ENCODE assay signal across 8 cellular contexts in genomic region chr7:4641667-4642467, GRCh38. TPM values are rescaled to one million over a fixed set of nuclear protein-coding genes. Genes with fewer than 3 reads are reported as not detected.
DNase-seq lines count a peak whose midpoint lies in the region; TF ChIP-seq lines count a peak whose summit lies in the region.

No MANE protein-coding gene starts in this region.

- peaks cover 2% of the 10 kb centered on the region for H3K9me3 Mint-ChIP-seq in glutamatergic neuron (ENCODE audit: unreplicated experiment)

- peak overlapping the region; percentile 99 for H2AFZ ChIP-seq in parathyroid adenoma

- no peaks in the 10 kb centered on the region for H3K27me3 ChIP-seq in GM06990 (replicated peaks; ENCODE audit: control insufficient read depth, insufficient read depth, low read length)
- H3K27me3 ChIP-seq in MG63 = no peaks in the 10 kb centered on the region
- no peaks in the 10 kb centered on the region for H3K27me3 ChIP-seq in parathyroid adenoma (ENCODE audit: control insufficient read depth, insufficient read depth, low read length)
- H3K27me3 ChIP-seq in tibial nerve = no peaks in the 10 kb centered on the region

- H3K4me3 Mint-ChIP-seq in glutamatergic neuron (ENCODE audit: unreplicated experiment) = peak overlapping the region; percentile 83

- no peaks in the 10 kb centered on the region for H3K9me3 ChIP-seq in MG63
- no peaks in the 10 kb centered on the region for H3K9me3 ChIP-seq in parathyroid adenoma (ENCODE audit: control insufficient read depth, low read length)
- H3K9me3 ChIP-seq in tibial nerve = no peaks in the 10 kb centered on the region

- H3K4me2 ChIP-seq in parathyroid adenoma (ENCODE audit: low read length) = peak overlapping the region; percentile 90

- TF ChIP-seq POLR2A in tibial nerve (IDR thresholded peaks at IDR 0.05) = peak; percentile 71 to 80

- H3K9ac ChIP-seq in parathyroid adenoma = no peak overlapping the region

- H3K4me3 ChIP-seq in GM06990 (replicated peaks; ENCODE audit: low read depth, low read length) = peak overlapping the region; percentile 85
- H3K4me3 ChIP-seq in MG63 = peak overlapping the region; percentile 72
- H3K4me3 ChIP-seq in parathyroid adenoma (ENCODE audit: low read depth, low read length) = peak overlapping the region; percentile 82
- peak overlapping the region; percentile 57 to 83 (median 68) for H3K4me3 ChIP-seq in tibial nerve

- no peaks in the 10 kb centered on the region for H3K4me1 ChIP-seq in parathyroid adenoma
- peaks cover 0 to 16% (median 2%) of the 10 kb centered on the region in 4 donors for H3K4me1 ChIP-seq in tibial nerve

- no peaks in the 10 kb centered on the region for H3K27me3 Mint-ChIP-seq in glutamatergic neuron (ENCODE audit: unreplicated experiment)

- in situ Hi-C loops in SK-MEL-5 (cut with HindIII; ENCODE audit: low pct_unique_long_range_greater_than_20kb, low sequenced_read_pairs) = no loop called here

- H3K27ac Mint-ChIP-seq in glutamatergic neuron (ENCODE audit: unreplicated experiment) = peak overlapping the region; percentile 82

- H3K36me3 Mint-ChIP-seq in glutamatergic neuron (ENCODE audit: unreplicated experiment) = peaks cover 3% of the 10 kb centered on the region

- H3K27ac ChIP-seq in parathyroid adenoma (peak overlapping the region; percentile 75), tibial nerve (peak overlapping the region; percentile 83 to 95 (median 90))

- H3K36me3 ChIP-seq in GM06990 (ENCODE audit: control insufficient read depth, insufficient read depth, low read length) (no peaks in the 10 kb centered on the region), MG63 (no peaks in the 10 kb centered on the region; the same call in 1 of the 2 replicates), parathyroid adenoma (ENCODE audit: control insufficient read depth, insufficient read depth, low read length) (no peaks in the 10 kb centered on the region), tibial nerve (no peaks in the 10 kb centered on the region)

- TF ChIP-seq EP300 in tibial nerve (IDR thresholded peaks at IDR 0.05) = peak in 1 of 2 donors; percentile 84

- TF ChIP-seq CTCF in GM06990 (IDR thresholded peaks at IDR 0.05; ENCODE audit: insufficient read depth, low read length, poor library complexity, severe bottlenecking) = no peak
- no peak for TF ChIP-seq CTCF in glutamatergic neuron (IDR thresholded peaks at IDR 0.05; ENCODE audit: partially characterized antibody, unreplicated experiment)
- peak; percentile 44 for TF ChIP-seq CTCF in parathyroid adenoma (IDR thresholded peaks at IDR 0.05)
- peak; percentile 54 to 94 (median 80) for TF ChIP-seq CTCF in tibial nerve (IDR thresholded peaks at IDR 0.05)

- H3K79me2 ChIP-seq in parathyroid adenoma = no peaks in the 10 kb centered on the region

- peak; percentile 98 for DNase-seq in GM06990 (ENCODE audit: extremely low read depth, insufficient read length)
- DNase-seq in HCEC 1CT = peak; percentile 86
- peak; percentile 87 for DNase-seq in MG63
- DNase-seq in SK-MEL-5 (ENCODE audit: low read depth, low spot score) = peak; percentile 95
- peak; percentile 97 for DNase-seq in activated naive CD4-positive, alpha-beta T cell treated with anti-CD3 and anti-CD28 coated beads, Interleukin-2, amount 50 U/mL, for 16 hours
- peak; percentile 94 for DNase-seq in glutamatergic neuron
- peak; percentile 91 to 94 for DNase-seq in tibial nerve (ENCODE audit: low spot score in 2 of 2)

- WGBS in tibial nerve, 2 donors = 1% methylated on average over 29 to 56 of the region's 103 CpGs

- peaks cover 2% of the 10 kb centered on the region for H3K4me1 Mint-ChIP-seq in glutamatergic neuron (ENCODE audit: low read depth, unreplicated experiment)

RNA-seq across cellular contexts. Expression of gene FOXK1, which starts 40.2 kb away (rescaled TPM):
- total RNA-seq in MG63 (2014; rRNA removed; shearing (Covaris generic); ENCODE audit: low replicate concordance) = 21.8 and 23.9 TPM in 2 replicates
- 14.5 and 16.3 TPM in 2 replicates for total RNA-seq in SK-MEL-5 (2014; rRNA removed; shearing (Covaris generic))
- 24.9 and 30.0 TPM in 2 replicates for polyA plus RNA-seq in SK-MEL-5 (2015; cell fraction: cytosol; rRNA removed)
- polyA plus RNA-seq in SK-MEL-5 (2015; cell fraction: nucleus; rRNA removed) = 22.3 and 25.9 TPM in 2 replicates
- 41.7 TPM for total RNA-seq in glutamatergic neuron (ENCODE audit: unreplicated experiment)
- total RNA-seq in tibial nerve = 10 to 100 TPM; 24.5 to 47.3 (median 26.4) TPM

Comparison
In these comparisons a context has a peak if more than half of its experiments do, and no peak if none do; other contexts are left out.
1. Peak in every context shown above with its lines: DNase-seq, H3K4me3 ChIP-seq and H3K27ac ChIP-seq.
2. CTCF ChIP-seq: peak in parathyroid adenoma (single experiment) and tibial nerve (5 of 5); none in GM06990 (single experiment) and glutamatergic neuron (single experiment).